9 cellular contexts compared by ENCODE assay signal in genomic region chr17:75897076-75898019, GRCh38. TPM values are rescaled to one million over a fixed set of nuclear protein-coding genes. Genes with fewer than 3 reads are reported as not detected.
DNase-seq lines count a peak whose midpoint lies in the region; ATAC-seq, FAIRE-seq and TF ChIP-seq lines count a peak whose summit lies in the region.
"Had no signal": no experiment of that assay in that cellular context is flagged by ENCODE, and none has a peak within 500 bp of the region (broad histone marks: within the 10 kb centered on the region; RNA-seq: fewer than 3 reads in every experiment).

No MANE protein-coding gene starts in this region.

- H3K4me1 ChIP-seq in gastrocnemius medialis = peaks cover 16 to 28% of the 10 kb centered on the region in 2 donors

- in situ Hi-C loops in gastrocnemius medialis (cut with MboI; ENCODE audit: low sequenced_read_pairs in 4 of 4) = loop anchor here in 1 of 4 donors (25.0 kb wide), 1 partner anchor 135 kb away; the partner anchor contains the start of gene GALK1

- H3K27me3 ChIP-seq in gastrocnemius medialis = no peaks in the 10 kb centered on the region

- DNase-seq in SK-N-MC (ENCODE audit: low read depth, low spot score) (no peak), fibroblast of the aortic adventitia (ENCODE audit: low read depth) (no peak), gastrocnemius medialis (peak in 1 of 2 donors; percentile 37), NCI-H1417 (lab: John Stamatoyannopoulos, UW) (no peak), HuH-7.5 (ENCODE audit: low spot score) (no peak), H54 (ENCODE audit: insufficient read length, low spot score) (no peak)
- no peak for DNase-seq in stimulated activated naive CD4-positive, alpha-beta T cell treated with Interleukin-2 at 50 U/mL for 16 hours (lab: John Stamatoyannopoulos, UW)

- ATAC-seq in gastrocnemius medialis = no peak

- H3K9me3 ChIP-seq in SK-N-MC (ENCODE audit: low read depth, low read length) (no peaks in the 10 kb centered on the region), gastrocnemius medialis (no peaks in the 10 kb centered on the region)

- no peak for TF ChIP-seq CTCF in fibroblast of the aortic adventitia (IDR thresholded peaks at IDR 0.05; ENCODE audit: insufficient read depth, low read length)
- no peak for TF ChIP-seq CTCF in gastrocnemius medialis (IDR thresholded peaks at IDR 0.05 in 4 of 5, conservative IDR thresholded peaks at IDR 0.05 in 1 of 5)

- peak overlapping the region; percentile 91 for H3K4me3 ChIP-seq in SK-N-MC
- peak overlapping the region; percentile 57 for H3K4me3 ChIP-seq in fibroblast of the aortic adventitia (ENCODE audit: low read depth, low read length)
- peak overlapping the region; percentile 60 to 72 (median 64) for H3K4me3 ChIP-seq in gastrocnemius medialis

- H3K36me3 ChIP-seq in SK-N-MC (ENCODE audit: insufficient read depth, low read length) (peaks cover 28% of the 10 kb centered on the region; the same call in 1 of the 2 replicates), gastrocnemius medialis (peaks cover 0 to 40% of the 10 kb centered on the region in 2 donors)

- peak overlapping the region; percentile 68 for H3K27ac ChIP-seq in SK-N-MC
- peak overlapping the region; percentile 80 to 96 (median 92) for H3K27ac ChIP-seq in gastrocnemius medialis

- peak; percentile 18 for TF ChIP-seq POLR2A in GM19193 (IDR thresholded peaks at IDR 0.05; ENCODE audit: extremely low read depth, insufficient read depth, insufficient read length)
- no peak for TF ChIP-seq POLR2A in gastrocnemius medialis (IDR thresholded peaks at IDR 0.05)
- no peak for TF ChIP-seq POLR2A in H54 (IDR thresholded peaks at IDR 0.05; ENCODE audit: low read depth, low read length)

- intact Hi-C loops in gastrocnemius medialis (cut with DNase I; ENCODE audit: low total_unique reads) = loop anchor here (5.0 kb wide), 2 partner anchors 115 to 130 kb away; partner anchors contain the start of genes GALK1 and UNK

- no peak for FAIRE-seq in H54 (lab: Jason Lieb, UNC)
- FAIRE-seq: endometrium had no signal

- H3K9ac ChIP-seq in SK-N-MC (ENCODE audit: insufficient read length) = peak overlapping the region; percentile 88

RNA-seq across cellular contexts. Expression of gene TRIM65, which starts 0.6 kb away (rescaled TPM):
- total RNA-seq in fibroblast of the aortic adventitia (ENCODE audit: low replicate concordance) = 7.7 and 11.4 TPM in 2 replicates
- 10 to 100 TPM; 16.5 to 26.1 (median 22.3) TPM for total RNA-seq in gastrocnemius medialis

RNA-seq across cellular contexts. Expression of gene MRPL38, which starts 7.3 kb away (rescaled TPM):
- total RNA-seq in fibroblast of the aortic adventitia (ENCODE audit: low replicate concordance) = 27.0 and 39.2 TPM in 2 replicates
- total RNA-seq in gastrocnemius medialis = 10 to 100 TPM; 29.9 to 86.7 (median 53.1) TPM

RNA-seq across cellular contexts. Expression of gene TRIM47, which starts 19.0 kb away (rescaled TPM):
- total RNA-seq in fibroblast of the aortic adventitia (ENCODE audit: low replicate concordance) = 14.9 and 20.9 TPM in 2 replicates
- 10 to 100 TPM in 3 of 4 donors, 1 to 10 TPM in 1; 9.5 to 18.4 (median 15.5) TPM for total RNA-seq in gastrocnemius medialis

RNA-seq across cellular contexts. Expression of gene WBP2, which starts 42.2 kb away (rescaled TPM):
- total RNA-seq in fibroblast of the aortic adventitia (ENCODE audit: low replicate concordance) = 23.3 and 24.1 TPM in 2 replicates
- total RNA-seq in gastrocnemius medialis = 100 to 1,000 TPM; 129 to 259 (median 148) TPM

RNA-seq across cellular contexts. Expression of gene FBF1, which starts 43.5 kb away (rescaled TPM):
- 14.1 and 21.1 TPM in 2 replicates for total RNA-seq in fibroblast of the aortic adventitia (ENCODE audit: low replicate concordance)
- total RNA-seq in gastrocnemius medialis = 1 to 10 TPM; 2.5 to 6.4 (median 5.8) TPM
